ENCODE assay signal across 20 cellular contexts in genomic region chr22:42770448-42770726, GRCh38. TPM values are rescaled to one million over a fixed set of nuclear protein-coding genes. Genes with fewer than 3 reads are reported as not detected.
DNase-seq lines count a peak whose midpoint lies in the region; ATAC-seq and TF ChIP-seq lines count a peak whose summit lies in the region.
"Had no signal": no experiment of that assay in that cellular context is flagged by ENCODE, and none has a peak within 500 bp of the region (broad histone marks: within the 10 kb centered on the region; RNA-seq: fewer than 3 reads in every experiment).

No MANE protein-coding gene starts in this region.

- no peak for TF ChIP-seq CTCF in 22Rv1 (IDR thresholded peaks at IDR 0.05)
- no peak for TF ChIP-seq CTCF in HEK293 (tag by site-specific recombination; IDR thresholded peaks at IDR 0.05)
- TF ChIP-seq CTCF in chondrocyte (IDR thresholded peaks at IDR 0.05), result no peak
- no peak for TF ChIP-seq CTCF in ovary (IDR thresholded peaks at IDR 0.05)

- ATAC-seq in HG02798 (IDR thresholded peaks at IDR 0.05; ENCODE audit: poor library complexity, unreplicated experiment), result no peak

- no peak overlapping the region for H3K27ac Mint-ChIP-seq in chondrocyte (ENCODE audit: unreplicated experiment)
- H3K27ac Mint-ChIP-seq: CD8-positive, alpha-beta memory T cell had no signal

- intact Hi-C loops in ovary (cut with DNase I), result no loop called here

- WGBS in ovary, 3 donors, result 67 to 74% (median 72%) methylated on average over 4 of the region's 4 CpGs

- POLR2A ChIA-PET in HEK293 (lab: Yijun Ruan, JAX), result no interaction called here

- H3K9me3 Mint-ChIP-seq in chondrocyte (ENCODE audit: low read depth), result no peaks in the 10 kb centered on the region
- H3K9me3 Mint-ChIP-seq: activated CD4-positive, alpha-beta T cell treated with anti-CD3 and anti-CD28 coated beads, Interleukin-2, amount 10 ng/mL, durations not matched to agents 7 days and 5 days; CD8-positive, alpha-beta memory T cell had no signal

- no peak for TF ChIP-seq POLR2A in ovary (IDR thresholded peaks at IDR 0.05)

- no peaks in the 10 kb centered on the region for H3K27me3 ChIP-seq in ovary
- H3K27me3 ChIP-seq: left lung had no signal

- H3K36me3 ChIP-seq in HEK293 (ENCODE audit: control insufficient read depth in 2 of 2, insufficient read depth in 1 of 2, low read length in 2 of 2), result no peaks in the 10 kb centered on the region
- H3K36me3 ChIP-seq in ovary, result no peaks in the 10 kb centered on the region
- H3K36me3 ChIP-seq: HAP-1, left lung had no signal

- H3K27ac ChIP-seq in 22Rv1 (peak overlapping the region; percentile 17; the same call in 1 of the 2 replicates), HEK293 (ENCODE audit: extremely low read depth, low read depth, low read length) (no peak overlapping the region), ovary (no peak overlapping the region)
- H3K27ac ChIP-seq: left lung had no signal

- TF ChIP-seq EP300 in ovary (IDR thresholded peaks at IDR 0.05), result no peak

- no peaks in the 10 kb centered on the region for H3K36me3 Mint-ChIP-seq in chondrocyte (ENCODE audit: low read depth)
- H3K36me3 Mint-ChIP-seq: CD8-positive, alpha-beta memory T cell had no signal

- no peaks in the 10 kb centered on the region for H3K9me3 ChIP-seq in HEK293 (ENCODE audit: control insufficient read depth, insufficient read depth, low read depth, low read length)
- H3K9me3 ChIP-seq in ovary, result no peaks in the 10 kb centered on the region
- H3K9me3 ChIP-seq: HAP-1, left lung had no signal

- no peak for DNase-seq in chondrocyte (ENCODE audit: low spot score)
- no peak for DNase-seq in ovary
- no peak for DNase-seq in epidermal melanocyte (ENCODE audit: insufficient read length, low spot score)
- no peak for DNase-seq in activated CD4-positive, alpha-beta T cell treated with anti-CD3 and anti-CD28 coated beads for 4 hours
- no peak for DNase-seq in NCI-H1417 (lab: John Stamatoyannopoulos, UW)
- DNase-seq: activated CD4-positive, alpha-beta T cell treated with anti-CD3 and anti-CD28 coated beads, Interleukin-2, amount 10 ng/mL, durations not matched to agents 7 days and 5 days; activated CD8-positive, alpha-beta memory T cell treated with anti-CD3 and anti-CD28 coated beads, Interleukin-2, amount 50 U/mL, for 48 hours; activated gamma-delta T cell treated with Interleukin-2 at 50 U/mL for 16 hours; amniotic stem cell; CD8-positive, alpha-beta memory T cell; DMS79; NCI-H2029; NCI-H510A; nucleus accumbens; stimulated activated CD4-positive, alpha-beta T cell treated with anti-CD3 and anti-CD28 coated beads, Interleukin-2, amount 100 ng/mL, for 24 hours had no signal

- H3K27me3 Mint-ChIP-seq in chondrocyte (ENCODE audit: low read depth), result no peaks in the 10 kb centered on the region
- H3K27me3 Mint-ChIP-seq: activated CD4-positive, alpha-beta T cell treated with anti-CD3 and anti-CD28 coated beads, Interleukin-2, amount 10 ng/mL, durations not matched to agents 7 days and 5 days had no signal

- H3K4me3 ChIP-seq in HEK293 (ENCODE audit: low read depth, low read length) (no peak overlapping the region), ovary (peak overlapping the region; percentile 19)
- H3K4me3 ChIP-seq: HAP-1, left lung had no signal

- H3K4me1 ChIP-seq in HEK293 (ENCODE audit: control insufficient read depth, insufficient read depth, low read length), result peaks cover 3% of the 10 kb centered on the region; the same call in 1 of the 2 replicates
- H3K4me1 ChIP-seq in ovary (ENCODE audit: insufficient read depth), result peaks cover 10% of the 10 kb centered on the region

- peak overlapping the region; percentile 47 for H3K4me3 Mint-ChIP-seq in chondrocyte (ENCODE audit: unreplicated experiment)
- H3K4me3 Mint-ChIP-seq: activated CD4-positive, alpha-beta T cell treated with anti-CD3 and anti-CD28 coated beads, Interleukin-2, amount 10 ng/mL, durations not matched to agents 7 days and 5 days; CD8-positive, alpha-beta memory T cell had no signal

- H3K4me1 Mint-ChIP-seq in chondrocyte (ENCODE audit: low read depth), result peaks cover 31% of the 10 kb centered on the region
- H3K4me1 Mint-ChIP-seq: activated CD4-positive, alpha-beta T cell treated with anti-CD3 and anti-CD28 coated beads, Interleukin-2, amount 10 ng/mL, durations not matched to agents 7 days and 5 days; CD8-positive, alpha-beta memory T cell had no signal

- CTCF ChIA-PET in HEK293 (lab: Yijun Ruan, JAX), result interaction anchor here (0.6 to 1.0 kb wide), 3 partner anchors 11 to 458 kb away, joined by 3 read pairs; no protein-coding TSS in a partner anchor

TF ChIP-seq in HEK293, 187 proteins besides CTCF, POLR2A, EP300 and RAD21:
- TF ChIP-seq ZNF121 (tag by site-specific recombination; IDR thresholded peaks at IDR 0.05), result peak; percentile 82; the same call in 1 of the 2 replicates
- no peak for TF ChIP-seq ZNF223 (tag by site-specific recombination; IDR thresholded peaks at IDR 0.05)

RNA-seq across cellular contexts. Expression of gene A4GALT, which starts 49.7 kb away (rescaled TPM):
- total RNA-seq in chondrocyte, result 5.2 to 23.8 TPM (median 22.0 TPM) in 3 replicates
- 10 to 100 TPM in 4 of 7 donors, 1 to 10 TPM in 3; 3.3 to 19.6 (median 11.7) TPM for total RNA-seq in ovary
- 10 to 100 TPM in 1 of 2 donors, 1 to 10 TPM in 1; 2.0 to 12.1 TPM for polyA plus RNA-seq in ovary
- total RNA-seq: CD8-positive, alpha-beta memory T cell had no signal
- polyA plus RNA-seq: CD8-positive, alpha-beta memory T cell had no signal
